1 cellular context compared by ENCODE assay signal in genomic region chr1:160623860-160624259, GRCh38.
TF ChIP-seq lines count a peak whose summit lies in the region.

No MANE protein-coding gene starts in this region.

TF ChIP-seq in GM23338, 12 proteins besides CTCF, POLR2A, EP300 and RAD21:
- TF ChIP-seq, protein P1, sequence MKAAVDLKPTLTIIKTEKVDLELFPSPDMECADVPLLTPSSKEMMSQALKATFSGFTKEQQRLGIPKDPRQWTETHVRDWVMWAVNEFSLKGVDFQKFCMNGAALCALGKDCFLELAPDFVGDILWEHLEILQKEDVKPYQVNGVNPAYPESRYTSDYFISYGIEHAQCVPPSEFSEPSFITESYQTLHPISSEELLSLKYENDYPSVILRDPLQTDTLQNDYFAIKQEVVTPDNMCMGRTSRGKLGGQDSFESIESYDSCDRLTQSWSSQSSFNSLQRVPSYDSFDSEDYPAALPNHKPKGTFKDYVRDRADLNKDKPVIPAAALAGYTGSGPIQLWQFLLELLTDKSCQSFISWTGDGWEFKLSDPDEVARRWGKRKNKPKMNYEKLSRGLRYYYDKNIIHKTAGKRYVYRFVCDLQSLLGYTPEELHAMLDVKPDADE (IDR thresholded peaks at IDR 0.05), result no peak
- TF ChIP-seq JUNB (IDR thresholded peaks at IDR 0.05; ENCODE audit: unreplicated experiment), result no peak
- TF ChIP-seq, protein P2, sequence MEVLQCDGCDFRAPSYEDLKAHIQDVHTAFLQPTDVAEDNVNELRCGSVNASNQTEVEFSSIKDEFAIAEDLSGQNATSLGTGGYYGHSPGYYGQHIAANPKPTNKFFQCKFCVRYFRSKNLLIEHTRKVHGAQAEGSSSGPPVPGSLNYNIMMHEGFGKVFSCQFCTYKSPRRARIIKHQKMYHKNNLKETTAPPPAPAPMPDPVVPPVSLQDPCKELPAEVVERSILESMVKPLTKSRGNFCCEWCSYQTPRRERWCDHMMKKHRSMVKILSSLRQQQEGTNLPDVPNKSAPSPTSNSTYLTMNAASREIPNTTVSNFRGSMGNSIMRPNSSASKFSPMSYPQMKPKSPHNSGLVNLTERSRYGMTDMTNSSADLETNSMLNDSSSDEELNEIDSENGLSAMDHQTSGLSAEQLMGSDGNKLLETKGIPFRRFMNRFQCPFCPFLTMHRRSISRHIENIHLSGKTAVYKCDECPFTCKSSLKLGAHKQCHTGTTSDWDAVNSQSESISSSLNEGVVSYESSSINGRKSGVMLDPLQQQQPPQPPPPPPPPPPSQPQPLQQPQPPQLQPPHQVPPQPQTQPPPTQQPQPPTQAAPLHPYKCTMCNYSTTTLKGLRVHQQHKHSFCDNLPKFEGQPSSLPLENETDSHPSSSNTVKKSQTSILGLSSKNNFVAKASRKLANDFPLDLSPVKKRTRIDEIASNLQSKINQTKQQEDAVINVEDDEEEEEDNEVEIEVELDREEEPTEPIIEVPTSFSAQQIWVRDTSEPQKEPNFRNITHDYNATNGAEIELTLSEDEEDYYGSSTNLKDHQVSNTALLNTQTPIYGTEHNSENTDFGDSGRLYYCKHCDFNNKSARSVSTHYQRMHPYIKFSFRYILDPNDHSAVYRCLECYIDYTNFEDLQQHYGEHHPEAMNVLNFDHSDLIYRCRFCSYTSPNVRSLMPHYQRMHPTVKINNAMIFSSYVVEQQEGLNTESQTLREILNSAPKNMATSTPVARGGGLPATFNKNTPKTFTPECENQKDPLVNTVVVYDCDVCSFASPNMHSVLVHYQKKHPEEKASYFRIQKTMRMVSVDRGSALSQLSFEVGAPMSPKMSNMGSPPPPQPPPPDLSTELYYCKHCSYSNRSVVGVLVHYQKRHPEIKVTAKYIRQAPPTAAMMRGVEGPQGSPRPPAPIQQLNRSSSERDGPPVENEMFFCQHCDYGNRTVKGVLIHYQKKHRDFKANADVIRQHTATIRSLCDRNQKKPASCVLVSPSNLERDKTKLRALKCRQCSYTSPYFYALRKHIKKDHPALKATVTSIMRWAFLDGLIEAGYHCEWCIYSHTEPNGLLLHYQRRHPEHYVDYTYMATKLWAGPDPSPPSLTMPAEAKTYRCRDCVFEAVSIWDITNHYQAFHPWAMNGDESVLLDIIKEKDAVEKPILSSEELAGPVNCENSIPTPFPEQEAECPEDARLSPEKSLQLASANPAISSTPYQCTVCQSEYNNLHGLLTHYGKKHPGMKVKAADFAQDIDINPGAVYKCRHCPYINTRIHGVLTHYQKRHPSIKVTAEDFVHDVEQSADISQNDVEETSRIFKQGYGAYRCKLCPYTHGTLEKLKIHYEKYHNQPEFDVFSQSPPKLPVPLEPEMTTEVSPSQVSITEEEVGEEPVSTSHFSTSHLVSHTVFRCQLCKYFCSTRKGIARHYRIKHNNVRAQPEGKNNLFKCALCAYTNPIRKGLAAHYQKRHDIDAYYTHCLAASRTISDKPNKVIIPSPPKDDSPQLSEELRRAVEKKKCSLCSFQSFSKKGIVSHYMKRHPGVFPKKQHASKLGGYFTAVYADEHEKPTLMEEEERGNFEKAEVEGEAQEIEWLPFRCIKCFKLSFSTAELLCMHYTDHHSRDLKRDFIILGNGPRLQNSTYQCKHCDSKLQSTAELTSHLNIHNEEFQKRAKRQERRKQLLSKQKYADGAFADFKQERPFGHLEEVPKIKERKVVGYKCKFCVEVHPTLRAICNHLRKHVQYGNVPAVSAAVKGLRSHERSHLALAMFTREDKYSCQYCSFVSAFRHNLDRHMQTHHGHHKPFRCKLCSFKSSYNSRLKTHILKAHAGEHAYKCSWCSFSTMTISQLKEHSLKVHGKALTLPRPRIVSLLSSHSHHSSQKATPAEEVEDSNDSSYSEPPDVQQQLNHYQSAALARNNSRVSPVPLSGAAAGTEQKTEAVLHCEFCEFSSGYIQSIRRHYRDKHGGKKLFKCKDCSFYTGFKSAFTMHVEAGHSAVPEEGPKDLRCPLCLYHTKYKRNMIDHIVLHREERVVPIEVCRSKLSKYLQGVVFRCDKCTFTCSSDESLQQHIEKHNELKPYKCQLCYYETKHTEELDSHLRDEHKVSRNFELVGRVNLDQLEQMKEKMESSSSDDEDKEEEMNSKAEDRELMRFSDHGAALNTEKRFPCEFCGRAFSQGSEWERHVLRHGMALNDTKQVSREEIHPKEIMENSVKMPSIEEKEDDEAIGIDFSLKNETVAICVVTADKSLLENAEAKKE (CRISPR knock-in tag; IDR thresholded peaks at IDR 0.05), result no peak
- TF ChIP-seq ZNF114 (CRISPR knock-in tag; IDR thresholded peaks at IDR 0.05), result no peak
- no peak for TF ChIP-seq STAT1 (IDR thresholded peaks at IDR 0.05; ENCODE audit: unreplicated experiment)
- TF ChIP-seq ZNF331 (CRISPR knock-in tag; IDR thresholded peaks at IDR 0.05; ENCODE audit: low read depth), result no peak
- no peak for TF ChIP-seq POLR2AphosphoS5 (IDR thresholded peaks at IDR 0.05; ENCODE audit: low read depth)
- no peak for TF ChIP-seq NANOG (IDR thresholded peaks at IDR 0.05; ENCODE audit: borderline replicate concordance)
- no peak for TF ChIP-seq EZH2phosphoT487 (IDR thresholded peaks at IDR 0.05; ENCODE audit: unreplicated experiment)
